In the genomic region with DNA sequence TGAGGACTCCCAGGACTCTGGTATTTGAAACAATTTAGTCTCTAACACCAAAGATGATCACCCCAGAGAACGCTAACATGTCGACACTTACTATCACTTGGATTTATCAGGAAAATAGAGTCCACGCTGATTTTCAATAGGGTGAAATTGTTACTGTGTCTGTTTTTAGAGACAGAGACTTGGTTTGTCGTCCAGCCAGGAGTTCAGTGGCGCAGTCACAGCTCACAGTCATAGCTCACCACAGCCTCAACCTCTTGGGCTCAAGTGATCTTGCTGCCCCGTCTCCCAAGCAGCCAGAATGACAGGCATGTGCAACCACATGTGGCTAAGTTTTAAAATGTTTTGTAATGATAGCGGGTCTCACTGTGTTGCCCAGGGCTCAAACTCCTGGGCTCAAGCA, we compare ENCODE assay signal across 16 cellular contexts. TPM values are rescaled to one million over a fixed set of nuclear protein-coding genes. Genes with fewer than 3 reads are reported as not detected.
DNase-seq lines count a peak whose midpoint lies in the region; ATAC-seq and TF ChIP-seq lines count a peak whose summit lies in the region.
"Had no signal": no experiment of that assay in that cellular context is flagged by ENCODE, and none has a peak within 500 bp of the region (broad histone marks: within the 10 kb centered on the region; RNA-seq: fewer than 3 reads in every experiment).

No MANE protein-coding gene starts in this region.

- H3K4me3 ChIP-seq in CD4-positive, alpha-beta memory T cell (ENCODE audit: low read length in 2 of 2), result no peak overlapping the region
- no peak overlapping the region for H3K4me3 ChIP-seq in psoas muscle
- H3K4me3 ChIP-seq: tibial artery had no signal

- peaks cover 60% of the 10 kb centered on the region for H3K4me1 ChIP-seq in CD4-positive, alpha-beta memory T cell (ENCODE audit: insufficient read depth, low read length)
- H3K4me1 ChIP-seq in psoas muscle, result peaks cover 50% of the 10 kb centered on the region

- CTCF ChIA-PET in CD4-positive, alpha-beta memory T cell (lab: Charles Lee; ENCODE audit: partially characterized antibody), result interaction anchor here (0.5 kb wide), 1 partner anchor 267 kb away, joined by 3 read pairs; no protein-coding TSS in a partner anchor

- H3K36me3 ChIP-seq in CD4-positive, alpha-beta memory T cell (ENCODE audit: insufficient read depth, low read length), result peaks cover 16% of the 10 kb centered on the region
- H3K36me3 ChIP-seq in psoas muscle (ENCODE audit: insufficient read depth in 1 of 2, low read depth in 1 of 2), result peaks cover 8 to 39% of the 10 kb centered on the region in 2 donors

- POLR2A ChIA-PET in CD4-positive, alpha-beta memory T cell (lab: Charles Lee; ENCODE audit: partially characterized antibody), result interaction anchor here (1.2 to 1.4 kb wide), 2 partner anchors 10 to 45 kb away, joined by 4 to 5 read pairs; no protein-coding TSS in a partner anchor

- no peaks in the 10 kb centered on the region for H3K9me3 ChIP-seq in CD4-positive, alpha-beta memory T cell (ENCODE audit: control insufficient read depth in 1 of 2, low read length in 2 of 2)
- no peaks in the 10 kb centered on the region for H3K9me3 ChIP-seq in psoas muscle
- H3K9me3 ChIP-seq: tibial artery had no signal

- no peaks in the 10 kb centered on the region for H3K27me3 ChIP-seq in CD4-positive, alpha-beta memory T cell (ENCODE audit: insufficient read depth, low read length)
- H3K27me3 ChIP-seq in psoas muscle (ENCODE audit: insufficient read depth in 3 of 3, low read length in 2 of 3), result no peaks in the 10 kb centered on the region
- H3K27me3 ChIP-seq: tibial artery had no signal

- WGBS in psoas muscle, 3 donors, result 59 to 82% (median 61%) methylated on average over 7 of the region's 7 CpGs

- H3K4me1 Mint-ChIP-seq in CD4-positive, alpha-beta memory T cell, result peaks cover 27 to 65% (median 45%) of the 10 kb centered on the region in 4 donors
- H3K4me1 Mint-ChIP-seq in IgD-negative memory B cell (peaks cover 17 to 35% (median 25%) of the 10 kb centered on the region in 3 donors), endothelial cell (ENCODE audit: unreplicated experiment) (peaks cover 15% of the 10 kb centered on the region)

- H3K27ac ChIP-seq in CD4-positive, alpha-beta memory T cell (ENCODE audit: low read depth, low read length), result no peak overlapping the region
- H3K27ac ChIP-seq in psoas muscle, result peak overlapping the region; percentile 89
- H3K27ac ChIP-seq: tibial artery had no signal

- H3K27me3 Mint-ChIP-seq in CD4-positive, alpha-beta memory T cell, result no peaks in the 10 kb centered on the region
- H3K27me3 Mint-ChIP-seq in IgD-negative memory B cell, result peaks cover 1% of the 10 kb centered on the region
- H3K27me3 Mint-ChIP-seq in endothelial cell (ENCODE audit: unreplicated experiment), result peaks cover 8% of the 10 kb centered on the region

- DNase-seq in CD4-positive, alpha-beta memory T cell, result no peak
- DNase-seq in endothelial cell (ENCODE audit: low spot score) (no peak), psoas muscle (no peak), T-helper 9 cell (no peak), NCI-H345 treated with DMSO at 0.1 percent for 48 hours (lab: John Stamatoyannopoulos, UW; ENCODE audit: unreplicated experiment) (no peak), NCI-H187 (lab: John Stamatoyannopoulos, UW) (no peak), DMS114 treated with DMSO at 0.1 percent for 48 hours (lab: John Stamatoyannopoulos, UW; ENCODE audit: unreplicated experiment) (no peak)
- DNase-seq: activated naive CD4-positive, alpha-beta T cell treated with anti-CD3 and anti-CD28 coated beads, Interleukin-2, amount 50 U/mL, for 16 hours; activated T-cell treated with anti-CD3 and anti-CD28 coated beads for 4 hours; AML-193; Kasumi-1; natural killer cell; NCI-H1105; NCI-H524; tibial artery had no signal

- H3K36me3 Mint-ChIP-seq in CD4-positive, alpha-beta memory T cell, result peaks cover 17 to 48% of the 10 kb centered on the region in 2 donors
- H3K36me3 Mint-ChIP-seq in IgD-negative memory B cell (peaks cover 7% of the 10 kb centered on the region), endothelial cell (ENCODE audit: low read depth, unreplicated experiment) (peaks cover 22% of the 10 kb centered on the region)
- H3K36me3 Mint-ChIP-seq: natural killer cell had no signal

- intact Hi-C loops in CD4-positive, alpha-beta memory T cell (cut with micrococcal nuclease), result no loop called here
- intact Hi-C loops in psoas muscle (cut with DNase I), result no loop called here

- peaks cover 0 to 4% (median 0%) of the 10 kb centered on the region in 8 donors for H3K9me3 Mint-ChIP-seq in CD4-positive, alpha-beta memory T cell
- H3K9me3 Mint-ChIP-seq in IgD-negative memory B cell (no peaks in the 10 kb centered on the region), endothelial cell (ENCODE audit: unreplicated experiment) (no peaks in the 10 kb centered on the region)
- H3K9me3 Mint-ChIP-seq: natural killer cell had no signal

- peak; percentile 37 to 52 (median 47) for ATAC-seq in psoas muscle
- ATAC-seq: natural killer cell had no signal

- H3K4me3 Mint-ChIP-seq in CD4-positive, alpha-beta memory T cell, result peak overlapping the region in 3 of 8 donors; percentile 25 to 44 (median 34)
- H3K4me3 Mint-ChIP-seq in IgD-negative memory B cell (peak overlapping the region in 3 of 4 donors; percentile 13 to 84 (median 79)), endothelial cell (ENCODE audit: unreplicated experiment) (no peak overlapping the region)
- H3K4me3 Mint-ChIP-seq: natural killer cell had no signal

- no peak for TF ChIP-seq CTCF in endothelial cell (IDR thresholded peaks at IDR 0.05; ENCODE audit: unreplicated experiment)
- TF ChIP-seq CTCF in psoas muscle (IDR thresholded peaks at IDR 0.05), result no peak

- peak overlapping the region in 5 of 7 donors; percentile 22 to 79 (median 51) for H3K27ac Mint-ChIP-seq in CD4-positive, alpha-beta memory T cell
- H3K27ac Mint-ChIP-seq in IgD-negative memory B cell (peak overlapping the region in 1 of 3 donors; percentile 81), endothelial cell (ENCODE audit: unreplicated experiment) (peak overlapping the region; percentile 57)

RNA-seq across cellular contexts. Expression of gene SSU72, which starts 5.3 kb away (rescaled TPM):
- total RNA-seq in CD4-positive, alpha-beta memory T cell, result 100 to 1,000 TPM; 128 to 132 TPM
- 100 to 1,000 TPM; 202 to 209 TPM for polyA plus RNA-seq in CD4-positive, alpha-beta memory T cell
- polyA plus RNA-seq in IgD-negative memory B cell (176 TPM), psoas muscle (100 to 1,000 TPM; 137 to 207 (median 192) TPM)
- total RNA-seq in endothelial cell (ENCODE audit: unreplicated experiment) (114 TPM), psoas muscle (100 to 1,000 TPM; 130 to 185 (median 167) TPM)

RNA-seq across cellular contexts. Expression of gene TMEM240, which starts 28.9 kb away (rescaled TPM):
- total RNA-seq in CD4-positive, alpha-beta memory T cell, result 1 to 10 TPM; 1.8 to 2.8 TPM
- polyA plus RNA-seq in CD4-positive, alpha-beta memory T cell, result not detected
- polyA plus RNA-seq in IgD-negative memory B cell, result not detected
- total RNA-seq in endothelial cell (ENCODE audit: unreplicated experiment), result 6.6 TPM
- 1 to 10 TPM in 3 of 4 donors, under 1 TPM in 1; 0.88 to 1.4 (median 1.2) TPM for total RNA-seq in psoas muscle
- 1 to 10 TPM in 1 of 3 donors, under 1 TPM in 2; 0.55 to 1.8 (median 0.98) TPM for polyA plus RNA-seq in psoas muscle

RNA-seq across cellular contexts. Expression of gene FNDC10, which starts 30.6 kb away (rescaled TPM):
- total RNA-seq in CD4-positive, alpha-beta memory T cell, result 1 to 10 TPM; 2.7 to 2.9 TPM
- polyA plus RNA-seq in CD4-positive, alpha-beta memory T cell, result 1 to 10 TPM in 1 of 2 donors, under 1 TPM in 1; 0.72 to 1.3 TPM
- polyA plus RNA-seq in IgD-negative memory B cell (not detected), psoas muscle (under 1 TPM; 0.15 to 0.96 (median 0.34) TPM)
- total RNA-seq in endothelial cell (ENCODE audit: unreplicated experiment) (11.6 TPM), psoas muscle (under 1 TPM in 3 of 4 donors, not detected in 1; 0.44 to 0.89 (median 0.82) TPM)

RNA-seq across cellular contexts. Expression of gene MIB2, which starts 46.0 kb away (rescaled TPM):
- 100 to 1,000 TPM; 112 to 114 TPM for total RNA-seq in CD4-positive, alpha-beta memory T cell
- 10 to 100 TPM; 12.7 to 34.6 TPM for polyA plus RNA-seq in CD4-positive, alpha-beta memory T cell
- polyA plus RNA-seq in IgD-negative memory B cell (22.4 TPM), psoas muscle (10 to 100 TPM; 41.8 to 80.5 (median 78.7) TPM)
- total RNA-seq in endothelial cell (ENCODE audit: unreplicated experiment) (84.4 TPM), psoas muscle (100 to 1,000 TPM in 1 of 4 donors, 10 to 100 TPM in 3; 66.5 to 106 (median 75.4) TPM)

RNA-seq across cellular contexts. Expression of gene ATAD3A, which starts 57.4 kb away (rescaled TPM):
- total RNA-seq in CD4-positive, alpha-beta memory T cell, result 10 to 100 TPM; 23.0 to 24.7 TPM
- 10 to 100 TPM in 1 of 2 donors, 1 to 10 TPM in 1; 9.5 to 12.2 TPM for polyA plus RNA-seq in CD4-positive, alpha-beta memory T cell
- 12.8 TPM for polyA plus RNA-seq in IgD-negative memory B cell
- 30.4 TPM for total RNA-seq in endothelial cell (ENCODE audit: unreplicated experiment)
- 10 to 100 TPM; 20.6 to 33.5 (median 24.1) TPM for total RNA-seq in psoas muscle
- polyA plus RNA-seq in psoas muscle, result 10 to 100 TPM; 35.6 to 48.6 (median 41.4) TPM
